In the genomic region with DNA sequence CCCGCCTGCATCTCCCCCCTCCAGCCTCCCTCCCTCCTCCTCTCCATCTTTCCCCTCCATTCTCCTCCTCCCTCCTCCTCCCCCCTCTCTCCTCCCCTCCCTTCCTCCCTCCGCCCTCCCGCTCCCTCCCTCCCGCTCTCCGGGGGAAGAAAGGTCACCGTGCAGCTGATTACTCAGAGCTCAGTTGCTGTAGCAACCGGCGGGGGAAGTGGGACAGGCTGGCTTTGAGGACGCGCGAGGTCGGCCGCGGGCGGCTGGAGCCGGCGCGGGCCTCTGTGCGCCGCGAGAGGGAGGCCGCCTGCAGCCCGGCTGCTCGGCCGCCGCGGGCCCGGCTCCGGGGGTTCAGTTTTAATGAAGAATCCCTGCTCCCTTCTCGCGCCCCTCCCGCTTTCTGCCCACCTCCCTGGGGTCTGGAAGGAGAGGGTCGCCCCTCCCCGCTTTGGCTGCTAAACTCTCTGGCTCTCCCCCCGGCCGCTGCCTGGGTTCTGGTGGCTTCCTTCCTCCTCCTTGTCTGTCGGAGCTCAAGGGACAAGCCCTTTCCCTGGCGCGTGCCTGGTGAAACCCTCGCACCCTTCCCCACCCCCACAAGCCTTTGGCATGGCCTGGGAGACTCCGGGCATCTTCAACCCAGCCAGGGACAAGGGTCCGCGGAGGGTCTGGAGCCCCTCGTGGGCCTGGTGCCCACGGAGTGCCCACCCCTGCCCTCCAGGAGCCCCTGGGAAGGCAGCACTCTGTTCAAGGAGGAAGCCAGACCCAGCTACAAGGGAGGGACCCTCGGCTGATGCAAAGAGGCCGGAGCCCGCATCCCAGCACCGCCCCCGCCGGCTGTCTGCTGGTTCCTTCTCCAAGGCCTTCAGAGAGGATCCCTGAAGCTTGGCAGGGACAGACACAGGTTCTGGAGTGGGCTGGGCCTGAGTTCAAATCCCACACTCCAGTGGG, we compare ENCODE assay signal across 1 cellular context.
A peak's percentile ranks its signal among the peaks of the same experiment; 100 is the strongest.
TF ChIP-seq lines count a peak whose summit lies in the region.

No MANE protein-coding gene starts in this region.

TF ChIP-seq in K562, 482 proteins besides CTCF, POLR2A, EP300 and RAD21 (continued from another document and continues in another):
- TF ChIP-seq, protein P1, sequence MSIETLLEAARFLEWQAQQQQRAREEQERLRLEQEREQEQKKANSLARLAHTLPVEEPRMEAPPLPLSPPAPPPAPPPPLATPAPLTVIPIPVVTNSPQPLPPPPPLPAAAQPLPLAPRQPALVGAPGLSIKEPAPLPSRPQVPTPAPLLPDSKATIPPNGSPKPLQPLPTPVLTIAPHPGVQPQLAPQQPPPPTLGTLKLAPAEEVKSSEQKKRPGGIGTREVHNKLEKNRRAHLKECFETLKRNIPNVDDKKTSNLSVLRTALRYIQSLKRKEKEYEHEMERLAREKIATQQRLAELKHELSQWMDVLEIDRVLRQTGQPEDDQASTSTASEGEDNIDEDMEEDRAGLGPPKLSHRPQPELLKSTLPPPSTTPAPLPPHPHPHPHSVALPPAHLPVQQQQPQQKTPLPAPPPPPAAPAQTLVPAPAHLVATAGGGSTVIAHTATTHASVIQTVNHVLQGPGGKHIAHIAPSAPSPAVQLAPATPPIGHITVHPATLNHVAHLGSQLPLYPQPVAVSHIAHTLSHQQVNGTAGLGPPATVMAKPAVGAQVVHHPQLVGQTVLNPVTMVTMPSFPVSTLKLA (conservative IDR thresholded peaks at IDR 0.05): peak in 1 of 2 experiments; percentile 44; a peak in 1 of 4 replicates
- TF ChIP-seq ZNF324 (CRISPR knock-in tag; IDR thresholded peaks at IDR 0.05): 0 out of 2 replicates have a peak, but pooled peaks have one; percentile 51
- TF ChIP-seq NFRKB (IDR thresholded peaks at IDR 0.05; ENCODE audit: low read depth): peak; percentile 91; the same call in 1 of the 2 replicates
- TF ChIP-seq XRCC4 (IDR thresholded peaks at IDR 0.05; ENCODE audit: extremely low read depth, insufficient read depth, insufficient read length): no peak
- TF ChIP-seq USF1 (CRISPR knock-in tag; IDR thresholded peaks at IDR 0.05): no peak
- no peak for TF ChIP-seq NCOA4 (IDR thresholded peaks at IDR 0.05; ENCODE audit: partially characterized antibody)
- no peak for TF ChIP-seq PURB (CRISPR knock-in tag; IDR thresholded peaks at IDR 0.05; ENCODE audit: low read depth)
- no peak for TF ChIP-seq ZC3H8 (IDR thresholded peaks at IDR 0.05)
- TF ChIP-seq, protein P2, sequence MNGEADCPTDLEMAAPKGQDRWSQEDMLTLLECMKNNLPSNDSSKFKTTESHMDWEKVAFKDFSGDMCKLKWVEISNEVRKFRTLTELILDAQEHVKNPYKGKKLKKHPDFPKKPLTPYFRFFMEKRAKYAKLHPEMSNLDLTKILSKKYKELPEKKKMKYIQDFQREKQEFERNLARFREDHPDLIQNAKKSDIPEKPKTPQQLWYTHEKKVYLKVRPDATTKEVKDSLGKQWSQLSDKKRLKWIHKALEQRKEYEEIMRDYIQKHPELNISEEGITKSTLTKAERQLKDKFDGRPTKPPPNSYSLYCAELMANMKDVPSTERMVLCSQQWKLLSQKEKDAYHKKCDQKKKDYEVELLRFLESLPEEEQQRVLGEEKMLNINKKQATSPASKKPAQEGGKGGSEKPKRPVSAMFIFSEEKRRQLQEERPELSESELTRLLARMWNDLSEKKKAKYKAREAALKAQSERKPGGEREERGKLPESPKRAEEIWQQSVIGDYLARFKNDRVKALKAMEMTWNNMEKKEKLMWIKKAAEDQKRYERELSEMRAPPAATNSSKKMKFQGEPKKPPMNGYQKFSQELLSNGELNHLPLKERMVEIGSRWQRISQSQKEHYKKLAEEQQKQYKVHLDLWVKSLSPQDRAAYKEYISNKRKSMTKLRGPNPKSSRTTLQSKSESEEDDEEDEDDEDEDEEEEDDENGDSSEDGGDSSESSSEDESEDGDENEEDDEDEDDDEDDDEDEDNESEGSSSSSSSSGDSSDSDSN (IDR thresholded peaks at IDR 0.05; ENCODE audit: borderline replicate concordance in 1 of 2, low read depth in 2 of 2, low read length in 2 of 2): peak; percentile 84 to 87; a peak in 3 of 4 replicates
- TF ChIP-seq HOMEZ (CRISPR knock-in tag; IDR thresholded peaks at IDR 0.05): 0 out of 2 replicates have a peak, but pooled peaks have one; percentile 44
- peak; percentile 80 for TF ChIP-seq RBBP5 (IDR thresholded peaks at IDR 0.05; ENCODE audit: borderline replicate concordance, insufficient read depth, low read length, poor library complexity, severe bottlenecking)
- no peak for TF ChIP-seq IRF1 (CRISPR knock-in tag; IDR thresholded peaks at IDR 0.05; ENCODE audit: borderline replicate concordance)
- peak; percentile 59 for TF ChIP-seq TBP (optimal IDR thresholded peaks at IDR 0.05; ENCODE audit: low read depth, low read length)
- TF ChIP-seq CREB1 (IDR thresholded peaks at IDR 0.05): no peak; the same call in 1 of the 2 replicates
- peak; percentile 7; the same call in 1 of the 2 replicates for TF ChIP-seq CREB1 (CRISPR knock-in tag; IDR thresholded peaks at IDR 0.05)
- 0 out of 2 replicates have a peak, but pooled peaks have one; percentile 4 for TF ChIP-seq TEAD4 (IDR thresholded peaks at IDR 0.05; ENCODE audit: low read length)
- TF ChIP-seq TEAD4 (CRISPR knock-in tag; IDR thresholded peaks at IDR 0.05; ENCODE audit: borderline replicate concordance): no peak
- 0 out of 2 replicates have a peak, but pooled peaks have one; percentile 75 for TF ChIP-seq HBP1 (CRISPR knock-in tag; IDR thresholded peaks at IDR 0.05)
- TF ChIP-seq KLF10 (CRISPR knock-in tag; IDR thresholded peaks at IDR 0.05): no peak
- TF ChIP-seq, protein P3, sequence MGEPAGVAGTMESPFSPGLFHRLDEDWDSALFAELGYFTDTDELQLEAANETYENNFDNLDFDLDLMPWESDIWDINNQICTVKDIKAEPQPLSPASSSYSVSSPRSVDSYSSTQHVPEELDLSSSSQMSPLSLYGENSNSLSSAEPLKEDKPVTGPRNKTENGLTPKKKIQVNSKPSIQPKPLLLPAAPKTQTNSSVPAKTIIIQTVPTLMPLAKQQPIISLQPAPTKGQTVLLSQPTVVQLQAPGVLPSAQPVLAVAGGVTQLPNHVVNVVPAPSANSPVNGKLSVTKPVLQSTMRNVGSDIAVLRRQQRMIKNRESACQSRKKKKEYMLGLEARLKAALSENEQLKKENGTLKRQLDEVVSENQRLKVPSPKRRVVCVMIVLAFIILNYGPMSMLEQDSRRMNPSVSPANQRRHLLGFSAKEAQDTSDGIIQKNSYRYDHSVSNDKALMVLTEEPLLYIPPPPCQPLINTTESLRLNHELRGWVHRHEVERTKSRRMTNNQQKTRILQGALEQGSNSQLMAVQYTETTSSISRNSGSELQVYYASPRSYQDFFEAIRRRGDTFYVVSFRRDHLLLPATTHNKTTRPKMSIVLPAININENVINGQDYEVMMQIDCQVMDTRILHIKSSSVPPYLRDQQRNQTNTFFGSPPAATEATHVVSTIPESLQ (CRISPR knock-in tag; IDR thresholded peaks at IDR 0.05): 0 out of 2 replicates have a peak, but pooled peaks have one; percentile 32
- TF ChIP-seq SMAD2 (IDR thresholded peaks at IDR 0.05; ENCODE audit: low read depth, low read length): no peak
- peak; percentile 93 for TF ChIP-seq SPI1 (IDR thresholded peaks at IDR 0.05; ENCODE audit: borderline replicate concordance, low read depth, low read length)
- TF ChIP-seq CC2D1A (IDR thresholded peaks at IDR 0.05): no peak
- TF ChIP-seq POLR2G (IDR thresholded peaks at IDR 0.05; ENCODE audit: low read depth, low read length): peak; percentile 94
- peak; percentile 76 for TF ChIP-seq ZNF766 (CRISPR knock-in tag; conservative IDR thresholded peaks at IDR 0.05)
- peak in 1 of 2 experiments; percentile 84; a peak in 2 of 4 replicates for TF ChIP-seq KDM4B (IDR thresholded peaks at IDR 0.05; ENCODE audit: borderline replicate concordance in 2 of 2, low read depth in 1 of 2)
- TF ChIP-seq ELF4 (CRISPR knock-in tag; IDR thresholded peaks at IDR 0.05): peak; percentile 23; the same call in 1 of the 2 replicates
- TF ChIP-seq MXI1 (IDR thresholded peaks at IDR 0.05; ENCODE audit: low read depth, low read length): peak; percentile 87
- no peak for TF ChIP-seq TAF15 (IDR thresholded peaks at IDR 0.05; ENCODE audit: low read depth, low read length)
- 0 out of 2 replicates have a peak, but pooled peaks have one; percentile 22 for TF ChIP-seq SMARCA5 (IDR thresholded peaks at IDR 0.05)
- peak in 1 of 2 experiments; percentile 35; a peak in 1 of 4 replicates for TF ChIP-seq CSDE1 (IDR thresholded peaks at IDR 0.05)
- peak; percentile 96 for TF ChIP-seq CCNT2 (IDR thresholded peaks at IDR 0.05; ENCODE audit: borderline replicate concordance, extremely low read depth, insufficient read length, low read depth, low read length)
- TF ChIP-seq, protein P4, sequence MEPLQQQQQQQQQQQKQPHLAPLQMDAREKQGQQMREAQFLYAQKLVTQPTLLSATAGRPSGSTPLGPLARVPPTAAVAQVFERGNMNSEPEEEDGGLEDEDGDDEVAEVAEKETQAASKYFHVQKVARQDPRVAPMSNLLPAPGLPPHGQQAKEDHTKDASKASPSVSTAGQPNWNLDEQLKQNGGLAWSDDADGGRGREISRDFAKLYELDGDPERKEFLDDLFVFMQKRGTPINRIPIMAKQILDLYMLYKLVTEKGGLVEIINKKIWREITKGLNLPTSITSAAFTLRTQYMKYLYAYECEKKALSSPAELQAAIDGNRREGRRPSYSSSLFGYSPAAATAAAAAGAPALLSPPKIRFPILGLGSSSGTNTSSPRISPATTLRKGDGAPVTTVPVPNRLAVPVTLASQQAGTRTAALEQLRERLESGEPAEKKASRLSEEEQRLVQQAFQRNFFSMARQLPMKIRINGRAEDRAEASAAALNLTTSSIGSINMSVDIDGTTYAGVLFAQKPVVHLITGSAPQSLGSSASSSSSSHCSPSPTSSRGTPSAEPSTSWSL (CRISPR knock-in tag; IDR thresholded peaks at IDR 0.05; ENCODE audit: borderline replicate concordance): 0 out of 2 replicates have a peak, but pooled peaks have one; percentile 42
- TF ChIP-seq ZNF311 (CRISPR knock-in tag; IDR thresholded peaks at IDR 0.05): 0 out of 2 replicates have a peak, but pooled peaks have one; percentile 47
- TF ChIP-seq, protein P5, sequence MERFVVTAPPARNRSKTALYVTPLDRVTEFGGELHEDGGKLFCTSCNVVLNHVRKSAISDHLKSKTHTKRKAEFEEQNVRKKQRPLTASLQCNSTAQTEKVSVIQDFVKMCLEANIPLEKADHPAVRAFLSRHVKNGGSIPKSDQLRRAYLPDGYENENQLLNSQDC (CRISPR knock-in tag; IDR thresholded peaks at IDR 0.05): no peak
- TF ChIP-seq YY1 (IDR thresholded peaks at IDR 0.05; ENCODE audit: borderline replicate concordance in 1 of 3, control insufficient read depth in 1 of 3, extremely low read depth in 1 of 3, insufficient read depth in 3 of 3, insufficient read length in 1 of 3, insufficient replicate concordance in 2 of 3, low read depth in 1 of 3, low read length in 2 of 3): peak in 2 of 3 experiments; percentile 62 to 67
- TF ChIP-seq HIVEP1 (CRISPR knock-in tag; IDR thresholded peaks at IDR 0.05): 0 out of 2 replicates have a peak, but pooled peaks have one; percentile 53
